In genomic region chr18:37253424-37254255, GRCh38 we compare ENCODE assay signal across 9 cellular contexts.
A peak's percentile ranks its signal among the peaks of the same experiment; 100 is the strongest.
DNase-seq lines count a peak whose midpoint lies in the region; ATAC-seq and TF ChIP-seq lines count a peak whose summit lies in the region.
"Had no signal": no experiment of that assay in that cellular context is flagged by ENCODE, and none has a peak within 500 bp of the region (broad histone marks: within the 10 kb centered on the region; RNA-seq: fewer than 3 reads in every experiment).

No MANE protein-coding gene starts in this region.

- intact Hi-C loops in left ventricle myocardium superior (cut with micrococcal nuclease) (no loop called here), spleen (cut with DNase I; ENCODE audit: low total_unique reads) (no loop called here)

- H3K4me1 Mint-ChIP-seq in HFFc6 (ENCODE audit: low read depth), result no peaks in the 10 kb centered on the region
- peaks cover 0 to 4% of the 10 kb centered on the region in 2 donors for H3K4me1 Mint-ChIP-seq in immature natural killer cell

- H3K36me3 ChIP-seq in spleen (no peaks in the 10 kb centered on the region), MG63 (no peaks in the 10 kb centered on the region)

- 8 to 44% (median 8%) methylated on average over 10 to 86 of the region's 86 CpGs for WGBS in spleen, 5 donors

- H3K36me3 Mint-ChIP-seq in HFFc6 (ENCODE audit: low read depth) (no peaks in the 10 kb centered on the region), immature natural killer cell (peaks cover 0 to 8% (median 0%) of the 10 kb centered on the region in 3 donors)

- peaks cover 0 to 16% (median 10%) of the 10 kb centered on the region in 6 donors for H3K4me1 ChIP-seq in spleen

- DNase-seq in NCI-H69 (lab: John Stamatoyannopoulos, UW) (peak; percentile 82), left ventricle myocardium superior (peak; percentile 39), spleen (peak; percentile 66), HFFc6 (no peak), MG63 (no peak), immature natural killer cell (no peak)

- H3K9me3 ChIP-seq in spleen (no peaks in the 10 kb centered on the region), MG63 (no peaks in the 10 kb centered on the region)

- H3K4me3 Mint-ChIP-seq in HFFc6 (no peak overlapping the region), immature natural killer cell (no peak overlapping the region)

- H3K27ac Mint-ChIP-seq in HFFc6, result no peak overlapping the region
- H3K27ac Mint-ChIP-seq in immature natural killer cell, result no peak overlapping the region

- peaks cover 0 to 99% (median 33%) of the 10 kb centered on the region in 7 donors for H3K27me3 ChIP-seq in spleen (replicated peaks in 1 of 7)
- no peaks in the 10 kb centered on the region for H3K27me3 ChIP-seq in MG63

- no peaks in the 10 kb centered on the region for H3K9me3 Mint-ChIP-seq in HFFc6
- peaks cover 0 to 4% (median 0%) of the 10 kb centered on the region in 6 donors for H3K9me3 Mint-ChIP-seq in immature natural killer cell
- H3K9me3 Mint-ChIP-seq: central memory CD8-positive, alpha-beta T cell had no signal

- ATAC-seq in GM19463 (IDR thresholded peaks at IDR 0.05; ENCODE audit: unreplicated experiment) (peak; percentile 60), left ventricle myocardium superior (peak; percentile 84), GM21825 (IDR thresholded peaks at IDR 0.05; ENCODE audit: unreplicated experiment) (no peak)

- H3K27me3 Mint-ChIP-seq in HFFc6 (ENCODE audit: insufficient read depth) (peaks cover 45% of the 10 kb centered on the region), immature natural killer cell (ENCODE audit: low read depth in 3 of 3) (peaks cover 5 to 31% (median 7%) of the 10 kb centered on the region in 3 donors)

- no peak for TF ChIP-seq POLR2A in spleen (IDR thresholded peaks at IDR 0.05)

- TF ChIP-seq CTCF in spleen (IDR thresholded peaks at IDR 0.05 in 8 of 11, conservative IDR thresholded peaks at IDR 0.05 in 3 of 11), result no peak
- no peak for TF ChIP-seq CTCF in HFFc6 (IDR thresholded peaks at IDR 0.05)

- H3K4me3 ChIP-seq in spleen (peak overlapping the region in 7 of 8 donors; percentile 17 to 66 (median 31)), MG63 (no peak overlapping the region)

- H3K27ac ChIP-seq in spleen, result no peak overlapping the region

Comparison
In these comparisons a context has a peak if more than half of its experiments do, and no peak if none do; other contexts are left out.
1. DNase-seq: peak in NCI-H69 (single experiment), left ventricle myocardium superior (single experiment) and spleen (single experiment); none in HFFc6 (single experiment), MG63 (single experiment) and immature natural killer cell (0 of 3).